17 cellular contexts compared by ENCODE assay signal in genomic region chr11:134537296-134537695, GRCh38.
"Had no signal": no experiment of that assay in that cellular context is flagged by ENCODE, and none has a peak within 500 bp of the region (broad histone marks: within the 10 kb centered on the region; RNA-seq: fewer than 3 reads in every experiment).

No MANE protein-coding gene starts in this region.

- H3K27ac Mint-ChIP-seq: activated T-cell treated with anti-CD3 and anti-CD28 coated beads, Interleukin-2, amount 50 U/mL, for 72 hours; dendritic cell treated with granulocyte-macrophage colony-stimulating factor and Interleukin-4, amounts not matched to agents 40 ng/mL and 50 ng/mL, for 4 days; naive thymus-derived CD8-positive, alpha-beta T cell had no signal

- H3K4me2 ChIP-seq: SK-N-SH had no signal

- ATAC-seq: activated T-cell treated with anti-CD3 and anti-CD28 coated beads, Interleukin-2, amount 50 U/mL, for 72 hours; left lobe of liver; mucosa of descending colon; naive thymus-derived CD8-positive, alpha-beta T cell; psoas muscle; right lobe of liver had no signal

- H3K9me3 ChIP-seq: esophagus muscularis mucosa, mucosa of descending colon, psoas muscle, right lobe of liver, SK-N-SH had no signal

- H3K27me3 ChIP-seq: right lobe of liver had no signal

- H3K9me3 Mint-ChIP-seq: activated T-cell treated with anti-CD3 and anti-CD28 coated beads, Interleukin-2, amount 50 U/mL, for 72 hours; central memory CD8-positive, alpha-beta T cell; dendritic cell treated with granulocyte-macrophage colony-stimulating factor and Interleukin-4, amounts not matched to agents 40 ng/mL and 50 ng/mL, for 4 days had no signal

- H3K27ac ChIP-seq: esophagus muscularis mucosa, psoas muscle, right lobe of liver had no signal

- H3K36me3 ChIP-seq: esophagus muscularis mucosa, right lobe of liver had no signal

- H3K4me3 ChIP-seq: esophagus muscularis mucosa, mucosa of descending colon, psoas muscle, right lobe of liver had no signal

- H3K9ac ChIP-seq: SK-N-SH had no signal

- DNase-seq: activated CD4-positive, alpha-beta T cell treated with anti-CD3 and anti-CD28 coated beads, Interleukin-2, amount 50 U/mL, for 1 hour; activated CD4-positive, CD25-positive, alpha-beta regulatory T cell; activated naive CD4-positive, alpha-beta T cell treated with Interleukin-2 at 50 U/mL for 16 hours; activated T-cell treated with anti-CD3 and anti-CD28 coated beads, Interleukin-2, amount 50 U/mL, for 72 hours; mammary epithelial cell; mucosa of descending colon; naive thymus-derived CD8-positive, alpha-beta T cell; nucleus accumbens; SK-N-SH; stimulated activated CD4-positive, alpha-beta T cell treated with anti-CD3 and anti-CD28 coated beads, Interleukin-2, amount 100 ng/mL, for 24 hours; stimulated activated naive CD4-positive, alpha-beta T cell treated with Interleukin-2 at 50 U/mL for 16 hours had no signal

- H3K4me3 Mint-ChIP-seq: activated T-cell treated with anti-CD3 and anti-CD28 coated beads, Interleukin-2, amount 50 U/mL, for 72 hours; central memory CD8-positive, alpha-beta T cell; dendritic cell treated with granulocyte-macrophage colony-stimulating factor and Interleukin-4, amounts not matched to agents 40 ng/mL and 50 ng/mL, for 4 days; naive thymus-derived CD8-positive, alpha-beta T cell had no signal

- H3K4me1 ChIP-seq: esophagus muscularis mucosa, psoas muscle, right lobe of liver had no signal

- H3K9me2 ChIP-seq: SK-N-SH had no signal

- H3K36me3 Mint-ChIP-seq: naive thymus-derived CD8-positive, alpha-beta T cell had no signal
